ENCODE assay signal across 16 cellular contexts in the genomic region with DNA sequence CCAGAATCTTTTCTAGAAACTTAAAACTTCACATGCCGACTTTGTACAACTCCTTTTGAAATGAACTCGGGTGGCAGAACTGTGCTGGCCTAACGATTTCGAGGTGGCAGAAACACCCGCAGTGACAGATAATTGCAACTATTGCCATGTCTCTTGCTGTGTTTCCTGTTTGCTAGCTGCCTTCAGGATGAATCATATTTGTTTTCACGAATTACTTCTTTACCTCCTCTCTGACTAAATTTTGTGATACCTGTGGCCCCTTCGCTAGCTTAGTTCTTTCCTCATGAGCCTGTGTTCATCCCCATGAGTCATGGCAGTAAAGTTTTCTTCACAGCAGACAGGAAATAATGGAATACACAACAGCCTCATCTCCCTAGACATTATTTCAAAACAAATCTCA. TPM values are rescaled to one million over a fixed set of nuclear protein-coding genes. Genes with fewer than 3 reads are reported as not detected.
DNase-seq lines count a peak whose midpoint lies in the region; ATAC-seq and TF ChIP-seq lines count a peak whose summit lies in the region.
"Had no signal": no experiment of that assay in that cellular context is flagged by ENCODE, and none has a peak within 500 bp of the region (broad histone marks: within the 10 kb centered on the region; RNA-seq: fewer than 3 reads in every experiment).

No MANE protein-coding gene starts in this region.

- CTCF ChIA-PET in RWPE1 (lab: Yijun Ruan, JAX): no interaction called here
- CTCF ChIA-PET in CD8-positive, alpha-beta T cell (lab: Charles Lee): no interaction called here

- no peaks in the 10 kb centered on the region for H3K36me3 ChIP-seq in CD8-positive, alpha-beta T cell (ENCODE audit: insufficient read depth, low read length)
- H3K36me3 ChIP-seq: esophagus muscularis mucosa, ovary had no signal

- no peak for TF ChIP-seq CTCF in natural killer cell (IDR thresholded peaks at IDR 0.05)
- TF ChIP-seq CTCF in RWPE1 (conservative IDR thresholded peaks at IDR 0.05; ENCODE audit: low read depth): no peak
- TF ChIP-seq CTCF in epithelial cell of esophagus (IDR thresholded peaks at IDR 0.05; ENCODE audit: insufficient read depth, low read depth, low read length, missing control alignments): no peak
- TF ChIP-seq CTCF in CD8-positive, alpha-beta T cell (IDR thresholded peaks at IDR 0.05): no peak

- peaks cover 0 to 3% of the 10 kb centered on the region in 2 donors for H3K27me3 Mint-ChIP-seq in natural killer cell treated with Interleukin-12 subunit alpha and Interleukin-12 subunit beta and Interleukin-15 and Interleukin-18, amount 100 ng/mL, for 72 hours
- H3K27me3 Mint-ChIP-seq in natural killer cell (ENCODE audit: low read depth in 2 of 2): peaks cover 0 to 5% of the 10 kb centered on the region in 2 donors
- no peaks in the 10 kb centered on the region for H3K27me3 Mint-ChIP-seq in CD8-positive, alpha-beta T cell (ENCODE audit: low read depth)

- ATAC-seq in natural killer cell treated with Interleukin-12 subunit alpha and Interleukin-12 subunit beta and Interleukin-15 and Interleukin-18, amount 100 ng/mL, for 72 hours: peak in 1 of 2 donors; percentile 53
- ATAC-seq in natural killer cell (no peak), GM18873 (IDR thresholded peaks at IDR 0.05; ENCODE audit: low FRiP score, unreplicated experiment) (no peak)
- ATAC-seq in CD8-positive, alpha-beta T cell: no peak
- ATAC-seq: K562 had no signal

- H3K27ac ChIP-seq in RWPE1: no peak overlapping the region
- no peak overlapping the region for H3K27ac ChIP-seq in CD8-positive, alpha-beta T cell (ENCODE audit: low read depth, low read length)
- H3K27ac ChIP-seq: cardiac muscle cell, esophagus muscularis mucosa, ovary had no signal

- no peaks in the 10 kb centered on the region for H3K4me1 Mint-ChIP-seq in natural killer cell treated with Interleukin-12 subunit alpha and Interleukin-12 subunit beta and Interleukin-15 and Interleukin-18, amount 100 ng/mL, for 72 hours (ENCODE audit: low read depth in 2 of 2)
- H3K4me1 Mint-ChIP-seq in natural killer cell: no peaks in the 10 kb centered on the region
- no peaks in the 10 kb centered on the region for H3K4me1 Mint-ChIP-seq in CD8-positive, alpha-beta T cell (ENCODE audit: low read depth)

- no peak for DNase-seq in natural killer cell treated with Interleukin-12 subunit alpha and Interleukin-12 subunit beta and Interleukin-15 and Interleukin-18, amount 100 ng/mL, for 72 hours (ENCODE audit: low spot score)
- DNase-seq in natural killer cell (no peak), RWPE1 (ENCODE audit: low spot score) (peak; percentile 49), epithelial cell of esophagus (ENCODE audit: low read depth) (peak; percentile 88), NCI-H2196 treated with DMSO at 0.1 percent for 48 hours (lab: John Stamatoyannopoulos, UW; ENCODE audit: unreplicated experiment) (no peak), NCI-H2107 (lab: John Stamatoyannopoulos, UW) (no peak)
- no peak for DNase-seq in CD8-positive, alpha-beta T cell
- DNase-seq: activated CD4-positive, alpha-beta T cell treated with anti-CD3 and anti-CD28 coated beads for 48 hours; activated gamma-delta T cell treated with Interleukin-2 at 50 U/mL for 16 hours; DMS79; midbrain; ovary had no signal

- intact Hi-C loops in natural killer cell (cut with micrococcal nuclease): no loop called here
- intact Hi-C loops in CD8-positive, alpha-beta T cell (cut with DNase I, micrococcal nuclease): no loop called here

- no peaks in the 10 kb centered on the region for H3K27me3 ChIP-seq in CD8-positive, alpha-beta T cell (ENCODE audit: insufficient read depth, low read length)
- H3K27me3 ChIP-seq: cardiac muscle cell, esophagus muscularis mucosa, ovary had no signal

- H3K27ac Mint-ChIP-seq in natural killer cell treated with Interleukin-12 subunit alpha and Interleukin-12 subunit beta and Interleukin-15 and Interleukin-18, amount 100 ng/mL, for 72 hours: peak overlapping the region in 1 of 2 donors; percentile 11
- no peak overlapping the region for H3K27ac Mint-ChIP-seq in natural killer cell
- H3K27ac Mint-ChIP-seq in CD8-positive, alpha-beta T cell: no peak overlapping the region

- H3K4me1 ChIP-seq in CD8-positive, alpha-beta T cell (ENCODE audit: insufficient read depth, low read length): no peaks in the 10 kb centered on the region
- H3K4me1 ChIP-seq: esophagus muscularis mucosa had no signal

- POLR2A ChIA-PET in RWPE1 (lab: Yijun Ruan, JAX; ENCODE audit: low non-redundant PET): no interaction called here
- POLR2A ChIA-PET in CD8-positive, alpha-beta T cell (lab: Charles Lee): no interaction called here

- H3K9me3 Mint-ChIP-seq in natural killer cell treated with Interleukin-12 subunit alpha and Interleukin-12 subunit beta and Interleukin-15 and Interleukin-18, amount 100 ng/mL, for 72 hours: no peaks in the 10 kb centered on the region
- H3K9me3 Mint-ChIP-seq in natural killer cell: no peaks in the 10 kb centered on the region
- no peaks in the 10 kb centered on the region for H3K9me3 Mint-ChIP-seq in CD8-positive, alpha-beta T cell

- H3K9me3 ChIP-seq in CD8-positive, alpha-beta T cell (ENCODE audit: low read length): no peaks in the 10 kb centered on the region
- H3K9me3 ChIP-seq: esophagus muscularis mucosa, ovary had no signal

- no peak overlapping the region for H3K4me3 ChIP-seq in epithelial cell of esophagus (ENCODE audit: low read length)
- H3K4me3 ChIP-seq in CD8-positive, alpha-beta T cell (ENCODE audit: low read depth, low read length): no peak overlapping the region
- H3K4me3 ChIP-seq: cardiac muscle cell, esophagus muscularis mucosa, K562, ovary had no signal

- H3K36me3 Mint-ChIP-seq in natural killer cell treated with Interleukin-12 subunit alpha and Interleukin-12 subunit beta and Interleukin-15 and Interleukin-18, amount 100 ng/mL, for 72 hours: no peaks in the 10 kb centered on the region
- no peaks in the 10 kb centered on the region for H3K36me3 Mint-ChIP-seq in natural killer cell
- peaks cover 13% of the 10 kb centered on the region for H3K36me3 Mint-ChIP-seq in CD8-positive, alpha-beta T cell

- H3K4me3 Mint-ChIP-seq in natural killer cell treated with Interleukin-12 subunit alpha and Interleukin-12 subunit beta and Interleukin-15 and Interleukin-18, amount 100 ng/mL, for 72 hours: peak overlapping the region; percentile 33
- no peak overlapping the region for H3K4me3 Mint-ChIP-seq in natural killer cell
- H3K4me3 Mint-ChIP-seq in CD8-positive, alpha-beta T cell: no peak overlapping the region

RNA-seq across cellular contexts. Expression of gene MOSPD1, which starts 28.9 kb away (rescaled TPM):
- 10 to 100 TPM; 15.6 to 16.4 TPM for total RNA-seq in natural killer cell treated with Interleukin-12 subunit alpha and Interleukin-12 subunit beta and Interleukin-15 and Interleukin-18, amount 100 ng/mL, for 72 hours
- total RNA-seq in natural killer cell: 10 to 100 TPM in 1 of 3 donors, 1 to 10 TPM in 2; 5.9 to 10.5 (median 7.3) TPM
- 1 to 10 TPM; 4.9 to 5.7 TPM for total RNA-seq in CD8-positive, alpha-beta T cell

Comparison
In these comparisons a context has a peak if more than half of its experiments do, and no peak if none do; other contexts are left out.
1. DNase-seq: peak in RWPE1 (single experiment) and epithelial cell of esophagus (single experiment); none in natural killer cell treated with Interleukin-12 subunit alpha and Interleukin-12 subunit beta and Interleukin-15 and Interleukin-18, amount 100 ng/mL, for 72 hours (single experiment), natural killer cell (single experiment), CD8-positive, alpha-beta T cell (0 of 7), NCI-H2196 treated with DMSO at 0.1 percent for 48 hours (single experiment) and NCI-H2107 (single experiment).